15 cellular contexts compared by ENCODE assay signal in genomic region chr16:17223576-17223975, GRCh38.
"Had no signal": no experiment of that assay in that cellular context is flagged by ENCODE, and none has a peak within 500 bp of the region (broad histone marks: within the 10 kb centered on the region; RNA-seq: fewer than 3 reads in every experiment).

No MANE protein-coding gene starts in this region.

- H3K4me3 Mint-ChIP-seq: activated B cell treated with CpG ODN at 0.5 μM for 24 hours; activated CD4-positive, alpha-beta memory T cell treated with anti-CD3 and anti-CD28 coated beads for 36 hours; activated naive CD4-positive, alpha-beta T cell treated with anti-CD3 and anti-CD28 coated beads for 36 hours; activated T-cell treated with anti-CD3 and anti-CD28 coated beads, Interleukin-2, amount 50 U/mL, for 24 hours; naive thymus-derived CD4-positive, alpha-beta T cell; stimulated activated naive CD8-positive, alpha-beta T cell treated with anti-CD3 and anti-CD28 coated beads, Interleukin-15, Interleukin-2, amounts not matched to agents 100 ng/mL and 50 ng/mL, for 24 hours; T-cell had no signal

- H3K4me3 ChIP-seq: ascending aorta, mucosa of descending colon, tibial nerve, uterus had no signal

- H3K9me3 ChIP-seq: ascending aorta, mucosa of descending colon, tibial nerve, uterus had no signal

- H3K9me3 Mint-ChIP-seq: activated B cell treated with CpG ODN at 0.5 μM for 24 hours; activated CD4-positive, alpha-beta memory T cell treated with anti-CD3 and anti-CD28 coated beads for 36 hours; activated naive CD4-positive, alpha-beta T cell treated with anti-CD3 and anti-CD28 coated beads for 36 hours; activated T-cell treated with anti-CD3 and anti-CD28 coated beads, Interleukin-2, amount 50 U/mL, for 24 hours; T-cell had no signal

- H3K27ac ChIP-seq: ascending aorta, tibial nerve had no signal

- H3K27ac Mint-ChIP-seq: activated B cell treated with CpG ODN at 0.5 μM for 24 hours; activated CD4-positive, alpha-beta memory T cell treated with anti-CD3 and anti-CD28 coated beads for 36 hours; activated naive CD4-positive, alpha-beta T cell treated with anti-CD3 and anti-CD28 coated beads for 36 hours; activated T-cell treated with anti-CD3 and anti-CD28 coated beads, Interleukin-2, amount 50 U/mL, for 24 hours; stimulated activated naive CD8-positive, alpha-beta T cell treated with anti-CD3 and anti-CD28 coated beads, Interleukin-15, Interleukin-2, amounts not matched to agents 100 ng/mL and 50 ng/mL, for 24 hours; T-cell had no signal

- H3K27me3 ChIP-seq: ascending aorta, tibial nerve, uterus had no signal

- H3K36me3 ChIP-seq: ascending aorta, uterus had no signal

- H3K27me3 Mint-ChIP-seq: activated B cell treated with CpG ODN at 0.5 μM for 24 hours; activated CD4-positive, alpha-beta memory T cell treated with anti-CD3 and anti-CD28 coated beads for 36 hours; activated T-cell treated with anti-CD3 and anti-CD28 coated beads, Interleukin-2, amount 50 U/mL, for 24 hours; naive thymus-derived CD4-positive, alpha-beta T cell; stimulated activated naive CD8-positive, alpha-beta T cell treated with anti-CD3 and anti-CD28 coated beads, Interleukin-15, Interleukin-2, amounts not matched to agents 100 ng/mL and 50 ng/mL, for 24 hours; T-cell had no signal

- DNase-seq: activated B cell treated with CpG ODN at 0.5 μM for 24 hours; activated CD4-positive, alpha-beta memory T cell treated with anti-CD3 and anti-CD28 coated beads for 36 hours; activated CD4-positive, alpha-beta T cell treated with anti-CD3 and anti-CD28 coated beads for 4 hours; activated naive CD4-positive, alpha-beta T cell treated with anti-CD3 and anti-CD28 coated beads for 36 hours; activated T-cell treated with anti-CD3 and anti-CD28 coated beads, Interleukin-2, amount 50 U/mL, for 24 hours; effector CD8-positive, alpha-beta T cell; mesenchymal stem cell; naive thymus-derived CD4-positive, alpha-beta T cell; T-cell; uterus had no signal

- ATAC-seq: esophagus mucosa; mucosa of descending colon; naive thymus-derived CD4-positive, alpha-beta T cell; T-cell had no signal
